In the genomic region with DNA sequence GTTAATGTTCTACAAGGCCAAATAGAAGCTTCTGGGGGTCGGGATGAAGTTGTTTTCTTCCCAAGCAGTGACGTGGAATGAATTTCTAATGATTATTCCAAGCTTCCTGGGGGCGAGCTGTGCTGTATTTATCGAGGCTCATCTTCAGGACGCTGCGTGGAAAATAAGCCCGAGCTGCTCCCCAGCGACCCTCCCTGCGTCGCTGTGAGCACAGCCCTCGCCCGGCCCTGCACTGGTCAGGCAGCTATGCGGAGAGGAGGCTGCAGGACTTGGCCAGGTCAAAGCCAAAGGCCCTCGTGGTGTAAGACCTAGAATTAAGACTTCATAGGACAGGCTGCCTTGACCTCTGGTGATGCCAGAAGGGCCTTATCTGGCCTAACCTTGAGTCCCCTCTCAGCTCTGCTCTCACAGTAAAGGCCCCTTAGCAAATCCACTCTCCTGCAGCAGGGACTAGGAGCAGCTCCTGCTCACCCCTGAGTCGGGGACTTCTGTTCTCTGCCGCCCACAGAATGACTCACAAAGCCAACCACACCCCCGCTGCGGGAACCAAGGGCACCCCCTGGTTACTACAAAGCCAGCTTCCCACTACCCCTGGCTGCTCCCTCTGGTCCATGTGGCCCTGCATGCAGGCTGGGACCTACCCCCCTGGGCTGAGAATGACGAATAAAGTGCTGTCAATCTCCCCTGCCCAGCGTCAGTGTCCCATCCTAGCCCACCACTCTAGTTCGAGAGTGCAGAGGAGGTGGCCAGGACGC, we compare ENCODE assay signal across 18 cellular contexts.
"Had no signal": no experiment of that assay in that cellular context is flagged by ENCODE, and none has a peak within 500 bp of the region (broad histone marks: within the 10 kb centered on the region; RNA-seq: fewer than 3 reads in every experiment).

No MANE protein-coding gene starts in this region.

- DNase-seq: activated CD4-positive, alpha-beta T cell treated with anti-CD3 and anti-CD28 coated beads, Interleukin-2, amount 10 ng/mL, durations not matched to agents 7 days and 5 days; activated CD4-positive, CD25-positive, alpha-beta regulatory T cell; activated naive CD8-positive, alpha-beta T cell treated with anti-CD3 and anti-CD28 coated beads, Interleukin-2, amount 10 ng/mL, durations not matched to agents 7 days and 5 days; anterior cingulate cortex; brain microvascular endothelial cell; cortex of kidney; effector CD4-positive, alpha-beta T cell; foreskin keratinocyte; lower lobe of right lung; nephron progenitor cell; stimulated activated CD4-positive, alpha-beta T cell treated with anti-CD3 and anti-CD28 coated beads, Interleukin-12 subunit alpha, Interleukin-12 subunit beta, amount 100 ng/mL, for 4 hours; stimulated activated CD4-positive, alpha-beta T cell treated with anti-CD3 and anti-CD28 coated beads, Interleukin-2, amount 100 ng/mL, for 48 hours; stimulated activated naive B cell treated with anti-CD40 and anti-IgM and Interleukin-4, amounts not matched to agents 10 μg/mL and 1 μg/mL and 100 μg/mL, for 72 hours; thyroid gland; uterus had no signal

- H3K4me3 Mint-ChIP-seq: activated CD4-positive, alpha-beta T cell treated with anti-CD3 and anti-CD28 coated beads, Interleukin-2, amount 10 ng/mL, durations not matched to agents 7 days and 5 days; activated naive CD8-positive, alpha-beta T cell treated with anti-CD3 and anti-CD28 coated beads, Interleukin-2, amount 10 ng/mL, durations not matched to agents 7 days and 5 days; central memory CD8-positive, alpha-beta T cell; mesothelial cell of epicardium; nephron progenitor cell; stimulated activated naive B cell treated with anti-CD40 and anti-IgM and Interleukin-4, amounts not matched to agents 10 μg/mL and 1 μg/mL and 100 μg/mL, for 72 hours; T-helper 2 cell treated with Interferon-gamma antibody and Interleukin-4, amounts not matched to agents 5 μg/mL and 100 μg/mL, for 36 hours had no signal

- H3K4me3 ChIP-seq: lower lobe of right lung, thyroid gland, uterus had no signal

- H3K27ac ChIP-seq: brain microvascular endothelial cell, foreskin keratinocyte, lower lobe of right lung, thyroid gland, uterus had no signal

- H3K4me1 ChIP-seq: foreskin keratinocyte, lower lobe of right lung, thyroid gland, uterus had no signal

- H3K27ac Mint-ChIP-seq: activated CD4-positive, alpha-beta T cell treated with anti-CD3 and anti-CD28 coated beads, Interleukin-2, amount 10 ng/mL, durations not matched to agents 7 days and 5 days; activated naive CD8-positive, alpha-beta T cell treated with anti-CD3 and anti-CD28 coated beads, Interleukin-2, amount 10 ng/mL, durations not matched to agents 7 days and 5 days; mesothelial cell of epicardium; nephron progenitor cell; stimulated activated naive B cell treated with anti-CD40 and anti-IgM and Interleukin-4, amounts not matched to agents 10 μg/mL and 1 μg/mL and 100 μg/mL, for 72 hours; T-helper 2 cell treated with Interferon-gamma antibody and Interleukin-4, amounts not matched to agents 5 μg/mL and 100 μg/mL, for 36 hours had no signal

- H3K4me1 Mint-ChIP-seq: activated CD4-positive, alpha-beta T cell treated with anti-CD3 and anti-CD28 coated beads, Interleukin-2, amount 10 ng/mL, durations not matched to agents 7 days and 5 days; activated naive CD8-positive, alpha-beta T cell treated with anti-CD3 and anti-CD28 coated beads, Interleukin-2, amount 10 ng/mL, durations not matched to agents 7 days and 5 days; central memory CD8-positive, alpha-beta T cell; mesothelial cell of epicardium; nephron progenitor cell; stimulated activated naive B cell treated with anti-CD40 and anti-IgM and Interleukin-4, amounts not matched to agents 10 μg/mL and 1 μg/mL and 100 μg/mL, for 72 hours had no signal

- H3K27me3 ChIP-seq: brain microvascular endothelial cell, foreskin keratinocyte, thyroid gland, uterus had no signal

- H3K36me3 ChIP-seq: brain microvascular endothelial cell, lower lobe of right lung, thyroid gland, uterus had no signal

- H3K27me3 Mint-ChIP-seq: activated CD4-positive, alpha-beta T cell treated with anti-CD3 and anti-CD28 coated beads, Interleukin-2, amount 10 ng/mL, durations not matched to agents 7 days and 5 days; activated naive CD8-positive, alpha-beta T cell treated with anti-CD3 and anti-CD28 coated beads, Interleukin-2, amount 10 ng/mL, durations not matched to agents 7 days and 5 days; central memory CD8-positive, alpha-beta T cell; stimulated activated naive B cell treated with anti-CD40 and anti-IgM and Interleukin-4, amounts not matched to agents 10 μg/mL and 1 μg/mL and 100 μg/mL, for 72 hours had no signal

- ATAC-seq: foreskin keratinocyte; stimulated activated naive B cell treated with anti-CD40 and anti-IgM and Interleukin-4, amounts not matched to agents 10 μg/mL and 1 μg/mL and 100 μg/mL, for 72 hours had no signal

- H3K9me3 ChIP-seq: lower lobe of right lung, thyroid gland, uterus had no signal

- H3K9me3 Mint-ChIP-seq: activated CD4-positive, alpha-beta T cell treated with anti-CD3 and anti-CD28 coated beads, Interleukin-2, amount 10 ng/mL, durations not matched to agents 7 days and 5 days; activated naive CD8-positive, alpha-beta T cell treated with anti-CD3 and anti-CD28 coated beads, Interleukin-2, amount 10 ng/mL, durations not matched to agents 7 days and 5 days; central memory CD8-positive, alpha-beta T cell; mesothelial cell of epicardium; nephron progenitor cell had no signal

- H3K36me3 Mint-ChIP-seq: activated naive CD8-positive, alpha-beta T cell treated with anti-CD3 and anti-CD28 coated beads, Interleukin-2, amount 10 ng/mL, durations not matched to agents 7 days and 5 days; mesothelial cell of epicardium had no signal
